In the genomic region with DNA sequence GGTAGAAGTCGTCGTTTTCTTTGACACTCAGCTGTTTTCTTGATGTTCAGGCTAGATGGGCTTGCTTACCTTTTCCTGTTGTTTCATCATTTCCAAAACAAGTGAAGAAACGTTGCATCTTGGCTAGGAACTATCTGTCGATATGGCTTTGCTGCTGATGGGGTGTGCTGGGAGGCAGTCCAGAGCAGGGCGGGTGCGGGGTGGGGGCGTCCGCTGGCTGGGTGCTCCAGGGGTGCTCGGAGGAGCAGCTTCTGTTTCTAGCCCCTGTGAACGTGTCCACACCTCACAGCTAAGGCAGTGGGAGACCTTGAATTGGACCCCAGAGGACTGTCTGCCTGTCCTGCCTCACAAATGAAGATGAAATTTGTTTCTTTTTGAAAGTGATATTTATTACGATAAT, we compare ENCODE assay signal across 18 cellular contexts. TPM values are rescaled to one million over a fixed set of nuclear protein-coding genes. Genes with fewer than 3 reads are reported as not detected.
DNase-seq lines count a peak whose midpoint lies in the region; ATAC-seq and TF ChIP-seq lines count a peak whose summit lies in the region.
"Had no signal": no experiment of that assay in that cellular context is flagged by ENCODE, and none has a peak within 500 bp of the region (broad histone marks: within the 10 kb centered on the region; RNA-seq: fewer than 3 reads in every experiment).

No MANE protein-coding gene starts in this region.

- peak overlapping the region; percentile 42 for H3K4me2 ChIP-seq in BLaER1
- H3K4me2 ChIP-seq: GM23338 had no signal

- peaks cover 100% of the 10 kb centered on the region for H4K20me1 ChIP-seq in BLaER1

- POLR2A ChIA-PET in WTC11 (lab: Charles Lee), result no interaction called here
- POLR2A ChIA-PET in HEK293T (lab: Yijun Ruan, JAX), result no interaction called here

- H3K27me3 Mint-ChIP-seq in WTC11 (ENCODE audit: low read depth) (no peaks in the 10 kb centered on the region), endothelial cell (ENCODE audit: unreplicated experiment) (peaks cover 3% of the 10 kb centered on the region)
- H3K27me3 Mint-ChIP-seq: natural killer cell treated with Interleukin-12 subunit alpha and Interleukin-12 subunit beta and Interleukin-15 and Interleukin-18, amount 100 ng/mL, for 72 hours had no signal

- TF ChIP-seq CTCF in WTC11 (IDR thresholded peaks at IDR 0.05), result no peak
- no peak for TF ChIP-seq CTCF in right atrium auricular region (IDR thresholded peaks at IDR 0.05)
- no peak for TF ChIP-seq CTCF in gastrocnemius medialis (IDR thresholded peaks at IDR 0.05 in 4 of 5, conservative IDR thresholded peaks at IDR 0.05 in 1 of 5)
- TF ChIP-seq CTCF in endothelial cell (IDR thresholded peaks at IDR 0.05; ENCODE audit: unreplicated experiment), result no peak

- H3K9me3 ChIP-seq in BLaER1, result no peaks in the 10 kb centered on the region
- H3K9me3 ChIP-seq in right atrium auricular region, result no peaks in the 10 kb centered on the region
- H3K9me3 ChIP-seq in gastrocnemius medialis, result no peaks in the 10 kb centered on the region
- H3K9me3 ChIP-seq: MG63 had no signal

- H3K4me3 Mint-ChIP-seq in WTC11 (no peak overlapping the region), endothelial cell (ENCODE audit: unreplicated experiment) (no peak overlapping the region)
- H3K4me3 Mint-ChIP-seq: dendritic cell treated with granulocyte-macrophage colony-stimulating factor and Interleukin-4, amounts not matched to agents 40 ng/mL and 50 ng/mL, for 4 days; GM23338; natural killer cell treated with Interleukin-12 subunit alpha and Interleukin-12 subunit beta and Interleukin-15 and Interleukin-18, amount 100 ng/mL, for 72 hours had no signal

- in situ Hi-C loops in gastrocnemius medialis (cut with MboI; ENCODE audit: low sequenced_read_pairs in 4 of 4), result loop anchor here in 2 of 4 donors (10.0 kb wide), 1 partner anchor 50 kb away; a partner anchor contains a TSS

- no peak overlapping the region for H3K27ac ChIP-seq in BLaER1
- H3K27ac ChIP-seq in right atrium auricular region, result peak overlapping the region; percentile 61 to 80
- H3K27ac ChIP-seq in gastrocnemius medialis, result peak overlapping the region; percentile 91 to 96 (median 94)

- H3K4me1 Mint-ChIP-seq in WTC11 (peaks cover 61% of the 10 kb centered on the region), endothelial cell (ENCODE audit: unreplicated experiment) (peaks cover 48% of the 10 kb centered on the region)

- peaks cover 32% of the 10 kb centered on the region for H3K36me3 ChIP-seq in BLaER1
- no peaks in the 10 kb centered on the region for H3K36me3 ChIP-seq in right atrium auricular region
- no peaks in the 10 kb centered on the region for H3K36me3 ChIP-seq in gastrocnemius medialis

- intact Hi-C loops in gastrocnemius medialis (cut with DNase I; ENCODE audit: low total_unique reads), result no loop called here

- no peak overlapping the region for H3K4me3 ChIP-seq in BLaER1
- peak overlapping the region in 1 of 2 donors; percentile 4 for H3K4me3 ChIP-seq in right atrium auricular region
- no peak overlapping the region for H3K4me3 ChIP-seq in gastrocnemius medialis
- H3K4me3 ChIP-seq: GM23338, MG63 had no signal

- DNase-seq in WTC11 (ENCODE audit: low spot score) (no peak), right atrium auricular region (ENCODE audit: low spot score) (no peak), gastrocnemius medialis (no peak), NCI-H146 (lab: John Stamatoyannopoulos, UW) (no peak), endothelial cell (ENCODE audit: low spot score) (no peak), HEK293T (ENCODE audit: extremely low spot score) (no peak)
- DNase-seq: activated gamma-delta T cell; COR-L47; MG63; NCI-H2107; NCI-H82; stimulated activated CD4-positive, alpha-beta T cell treated with anti-CD3 and anti-CD28 coated beads, Interleukin-4, amount 100 ng/mL, for 4 hours; T-helper 1 cell had no signal

- CTCF ChIA-PET in WTC11 (lab: Charles Lee), result interaction anchor here (0.7 to 2.4 kb wide), 3 partner anchors 12 to 255 kb away, joined by 3 to 15 read pairs (median 6); no protein-coding TSS in a partner anchor
- CTCF ChIA-PET in HEK293T (lab: Yijun Ruan, JAX), result no interaction called here

- H3K27ac Mint-ChIP-seq in WTC11 (0 out of 2 replicates have a peak overlapping the region, but pooled peaks have one; percentile 29), endothelial cell (ENCODE audit: unreplicated experiment) (no peak overlapping the region)
- H3K27ac Mint-ChIP-seq: dendritic cell treated with granulocyte-macrophage colony-stimulating factor and Interleukin-4, amounts not matched to agents 40 ng/mL and 50 ng/mL, for 4 days; GM23338; natural killer cell treated with Interleukin-12 subunit alpha and Interleukin-12 subunit beta and Interleukin-15 and Interleukin-18, amount 100 ng/mL, for 72 hours had no signal

- H3K36me3 Mint-ChIP-seq in WTC11, result peaks cover 5% of the 10 kb centered on the region; the same call in 1 of the 2 replicates
- H3K36me3 Mint-ChIP-seq in endothelial cell (ENCODE audit: low read depth, unreplicated experiment), result peaks cover 15% of the 10 kb centered on the region
- H3K36me3 Mint-ChIP-seq: natural killer cell treated with Interleukin-12 subunit alpha and Interleukin-12 subunit beta and Interleukin-15 and Interleukin-18, amount 100 ng/mL, for 72 hours had no signal

- H3K9ac ChIP-seq in BLaER1, result no peak overlapping the region

- no peak for ATAC-seq in WTC11
- no peak for ATAC-seq in gastrocnemius medialis
- ATAC-seq in GM19324 (IDR thresholded peaks at IDR 0.05; ENCODE audit: low FRiP score, unreplicated experiment), result no peak
- ATAC-seq: GM23338; natural killer cell treated with Interleukin-12 subunit alpha and Interleukin-12 subunit beta and Interleukin-15 and Interleukin-18, amount 100 ng/mL, for 72 hours had no signal

- TF ChIP-seq POLR2A in gastrocnemius medialis (IDR thresholded peaks at IDR 0.05), result no peak

- H3K9me3 Mint-ChIP-seq in WTC11 (no peaks in the 10 kb centered on the region), endothelial cell (ENCODE audit: unreplicated experiment) (no peaks in the 10 kb centered on the region)
- H3K9me3 Mint-ChIP-seq: dendritic cell treated with granulocyte-macrophage colony-stimulating factor and Interleukin-4, amounts not matched to agents 40 ng/mL and 50 ng/mL, for 4 days; GM23338; natural killer cell treated with Interleukin-12 subunit alpha and Interleukin-12 subunit beta and Interleukin-15 and Interleukin-18, amount 100 ng/mL, for 72 hours had no signal

- H3K4me1 ChIP-seq in BLaER1, result peaks cover 78% of the 10 kb centered on the region
- peaks cover 0 to 89% of the 10 kb centered on the region in 2 donors for H3K4me1 ChIP-seq in right atrium auricular region
- H3K4me1 ChIP-seq in gastrocnemius medialis, result peaks cover 88 to 95% of the 10 kb centered on the region in 2 donors

- H3K27me3 ChIP-seq in BLaER1 (no peaks in the 10 kb centered on the region), right atrium auricular region (no peaks in the 10 kb centered on the region), gastrocnemius medialis (no peaks in the 10 kb centered on the region)
- H3K27me3 ChIP-seq: MG63 had no signal

TF ChIP-seq in WTC11, 78 proteins besides CTCF, POLR2A, EP300 and RAD21:
- TF ChIP-seq GABPB1 (CRISPR knock-in tag; IDR thresholded peaks at IDR 0.05), result no peak
- TF ChIP-seq, protein P1, sequence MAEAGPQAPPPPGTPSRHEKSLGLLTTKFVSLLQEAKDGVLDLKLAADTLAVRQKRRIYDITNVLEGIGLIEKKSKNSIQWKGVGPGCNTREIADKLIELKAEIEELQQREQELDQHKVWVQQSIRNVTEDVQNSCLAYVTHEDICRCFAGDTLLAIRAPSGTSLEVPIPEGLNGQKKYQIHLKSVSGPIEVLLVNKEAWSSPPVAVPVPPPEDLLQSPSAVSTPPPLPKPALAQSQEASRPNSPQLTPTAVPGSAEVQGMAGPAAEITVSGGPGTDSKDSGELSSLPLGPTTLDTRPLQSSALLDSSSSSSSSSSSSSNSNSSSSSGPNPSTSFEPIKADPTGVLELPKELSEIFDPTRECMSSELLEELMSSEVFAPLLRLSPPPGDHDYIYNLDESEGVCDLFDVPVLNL (CRISPR knock-in tag; IDR thresholded peaks at IDR 0.05; ENCODE audit: borderline replicate concordance, low read depth), result no peak
- no peak for TF ChIP-seq SP1 (CRISPR knock-in tag; conservative IDR thresholded peaks at IDR 0.05)
TF ChIP-seq in WTC11: peak in this region for 0.

TF ChIP-seq in HEK293T, 16 proteins besides CTCF, POLR2A, EP300 and RAD21:
- TF ChIP-seq SUZ12 (IDR thresholded peaks at IDR 0.05), result no peak
- TF ChIP-seq NFRKB (IDR thresholded peaks at IDR 0.05), result no peak
- TF ChIP-seq HDGF (IDR thresholded peaks at IDR 0.05; ENCODE audit: borderline replicate concordance), result no peak
- no peak for TF ChIP-seq TARDBP (IDR thresholded peaks at IDR 0.05)
- TF ChIP-seq, protein P2, sequence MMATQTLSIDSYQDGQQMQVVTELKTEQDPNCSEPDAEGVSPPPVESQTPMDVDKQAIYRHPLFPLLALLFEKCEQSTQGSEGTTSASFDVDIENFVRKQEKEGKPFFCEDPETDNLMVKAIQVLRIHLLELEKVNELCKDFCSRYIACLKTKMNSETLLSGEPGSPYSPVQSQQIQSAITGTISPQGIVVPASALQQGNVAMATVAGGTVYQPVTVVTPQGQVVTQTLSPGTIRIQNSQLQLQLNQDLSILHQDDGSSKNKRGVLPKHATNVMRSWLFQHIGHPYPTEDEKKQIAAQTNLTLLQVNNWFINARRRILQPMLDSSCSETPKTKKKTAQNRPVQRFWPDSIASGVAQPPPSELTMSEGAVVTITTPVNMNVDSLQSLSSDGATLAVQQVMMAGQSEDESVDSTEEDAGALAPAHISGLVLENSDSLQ (IDR thresholded peaks at IDR 0.05), result no peak
- no peak for TF ChIP-seq LEF1 (IDR thresholded peaks at IDR 0.05; ENCODE audit: borderline replicate concordance)
- no peak for TF ChIP-seq ARNT (IDR thresholded peaks at IDR 0.05)
- TF ChIP-seq SP1 (IDR thresholded peaks at IDR 0.05), result no peak
- TF ChIP-seq L3MBTL2 (conservative IDR thresholded peaks at IDR 0.05), result no peak

RNA-seq across cellular contexts. Expression of a gene that starts 7.6 kb away (rescaled TPM):
- total RNA-seq in WTC11 (2021) (149 to 158 TPM (median 156 TPM) in 3 replicates), right atrium auricular region (10 to 100 TPM; 84.4 to 97.5 TPM), gastrocnemius medialis (100 to 1,000 TPM; 112 to 154 (median 132) TPM), endothelial cell (ENCODE audit: unreplicated experiment) (150 TPM)

RNA-seq across cellular contexts. Expression of a gene that starts 51.7 kb away (rescaled TPM):
- total RNA-seq in WTC11 (2021) (73.0 to 82.0 TPM (median 73.4 TPM) in 3 replicates), right atrium auricular region (10 to 100 TPM; 16.1 to 19.7 TPM), gastrocnemius medialis (10 to 100 TPM; 24.6 to 40.8 (median 30.0) TPM), endothelial cell (ENCODE audit: unreplicated experiment) (61.3 TPM)
